In the genomic region with DNA sequence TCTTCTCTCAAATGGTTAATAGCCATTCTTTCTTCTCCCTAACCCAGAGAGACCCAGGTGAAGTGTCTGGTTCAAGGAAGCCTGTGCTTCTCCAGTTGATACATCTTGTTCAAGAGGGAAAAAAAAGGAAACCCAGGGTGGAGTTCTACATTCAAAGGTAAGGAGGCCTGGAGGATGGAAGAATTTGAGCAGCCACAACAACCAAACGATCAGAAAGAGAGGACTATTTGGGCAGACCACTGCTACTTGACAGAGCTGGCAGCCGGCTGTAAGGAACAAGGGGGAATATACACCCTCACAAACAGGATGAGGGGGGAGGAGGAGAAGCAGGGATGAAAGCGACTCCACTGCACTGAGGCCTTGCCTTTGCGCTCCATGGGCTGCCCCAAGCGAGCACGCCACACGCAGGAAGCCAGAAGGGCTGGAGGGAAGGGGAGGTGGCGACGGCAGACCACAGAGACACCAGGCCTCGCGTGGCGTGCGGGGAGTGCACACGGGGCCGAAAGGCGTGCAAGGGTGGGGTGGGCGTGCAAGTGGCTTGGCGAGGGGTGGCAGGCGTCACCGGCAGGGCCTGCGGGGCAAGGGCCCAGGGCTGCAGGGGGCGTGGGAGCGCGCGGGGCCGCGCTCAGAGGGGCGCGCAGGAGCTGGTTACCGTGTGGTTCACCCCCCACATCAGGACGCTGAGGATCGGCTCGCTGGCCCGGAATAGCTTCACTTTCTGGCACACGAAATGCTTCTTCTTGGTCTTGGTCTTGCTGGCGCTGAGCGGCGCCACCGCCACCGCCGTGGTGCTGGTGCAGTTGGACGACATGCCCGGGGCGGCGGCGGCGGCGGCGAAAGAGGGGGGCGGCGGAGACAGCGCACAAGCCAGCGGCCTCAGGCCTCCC, we compare ENCODE assay signal across 8 cellular contexts. TPM values are rescaled to one million over a fixed set of nuclear protein-coding genes. Genes with fewer than 3 reads are reported as not detected.
A peak's percentile ranks its signal among the peaks of the same experiment; 100 is the strongest.
DNase-seq lines count a peak whose midpoint lies in the region; ATAC-seq and TF ChIP-seq lines count a peak whose summit lies in the region.

No MANE protein-coding gene starts in this region.

- H3K9me3 Mint-ChIP-seq in activated CD4-positive, alpha-beta T cell treated with anti-CD3 and anti-CD28 coated beads, Interleukin-2, amount 10 ng/mL, durations not matched to agents 7 days and 5 days = no peaks in the 10 kb centered on the region

- H3K27me3 Mint-ChIP-seq in activated CD4-positive, alpha-beta T cell treated with anti-CD3 and anti-CD28 coated beads, Interleukin-2, amount 10 ng/mL, durations not matched to agents 7 days and 5 days = no peaks in the 10 kb centered on the region

- H3K9me3 ChIP-seq in HAP-1 = no peaks in the 10 kb centered on the region
- no peaks in the 10 kb centered on the region for H3K9me3 ChIP-seq in MM.1S (replicated peaks; ENCODE audit: insufficient read depth, low read length)

- TF ChIP-seq CTCF in GM12874 (IDR thresholded peaks at IDR 0.05; ENCODE audit: insufficient read depth, low read depth, low read length) = 0 out of 2 replicates have a peak, but pooled peaks have one; percentile 14
- TF ChIP-seq CTCF in MM.1S (IDR thresholded peaks at IDR 0.05; ENCODE audit: low read length) = no peak

- peaks cover 49% of the 10 kb centered on the region for H3K36me3 Mint-ChIP-seq in activated CD4-positive, alpha-beta T cell treated with anti-CD3 and anti-CD28 coated beads, Interleukin-2, amount 10 ng/mL, durations not matched to agents 7 days and 5 days (ENCODE audit: low read depth)

- peaks cover 18% of the 10 kb centered on the region for H3F3A ChIP-seq in MM.1S (ENCODE audit: insufficient read depth, low read length)

- H3K36me3 ChIP-seq in HAP-1 (replicated peaks) = peaks cover 30% of the 10 kb centered on the region
- H3K36me3 ChIP-seq in MM.1S (replicated peaks; ENCODE audit: insufficient read depth, low read length) = peaks cover 4% of the 10 kb centered on the region; the same call in 1 of the 2 replicates

- H3K4me2 ChIP-seq in MM.1S (ENCODE audit: low read depth, low read length) = peak overlapping the region; percentile 95

- no peaks in the 10 kb centered on the region for H4K20me1 ChIP-seq in MM.1S (ENCODE audit: insufficient read depth, low read length)

- CTCF ChIA-PET in activated CD4-positive, alpha-beta T cell treated with anti-CD3 and anti-CD28 coated beads, Interleukin-2, amount 10 ng/mL, durations not matched to agents 7 days and 5 days (lab: Charles Lee) = interaction anchor here (0.9 to 1.6 kb wide), 3 partner anchors 8 to 33 kb away, joined by 3 to 4 read pairs (median 3); no protein-coding TSS in a partner anchor

- peak overlapping the region; percentile 87 for H3K4me3 Mint-ChIP-seq in activated CD4-positive, alpha-beta T cell treated with anti-CD3 and anti-CD28 coated beads, Interleukin-2, amount 10 ng/mL, durations not matched to agents 7 days and 5 days

- peak overlapping the region; percentile 59; the same call in 1 of the 2 replicates for H3K27ac ChIP-seq in MM.1S (ENCODE audit: low read length)

- H3K27me3 ChIP-seq in HAP-1 (ENCODE audit: low read depth) = no peaks in the 10 kb centered on the region
- H3K27me3 ChIP-seq in MM.1S (replicated peaks; ENCODE audit: insufficient read depth, low read length) = no peaks in the 10 kb centered on the region

- peak overlapping the region; percentile 85 for H2AFZ ChIP-seq in MM.1S (ENCODE audit: low read length)

- H3K27ac Mint-ChIP-seq in activated CD4-positive, alpha-beta T cell treated with anti-CD3 and anti-CD28 coated beads, Interleukin-2, amount 10 ng/mL, durations not matched to agents 7 days and 5 days = peak overlapping the region; percentile 91

- DNase-seq in HAP-1 (ENCODE audit: low spot score in 2 of 2) = peak in 1 of 2 experiments; percentile 11
- peak; percentile 36 for DNase-seq in MM.1S
- DNase-seq in activated CD4-positive, alpha-beta T cell treated with anti-CD3 and anti-CD28 coated beads, Interleukin-2, amount 10 ng/mL, durations not matched to agents 7 days and 5 days = peak; percentile 69
- DNase-seq in ecto neural progenitor cell (ENCODE audit: low spot score) = peak; percentile 93
- DNase-seq in medulla oblongata (ENCODE audit: extremely low spot score) = peak; percentile 49
- DNase-seq in stimulated activated CD8-positive, alpha-beta memory T cell treated with anti-CD3 and anti-CD28 coated beads, Interleukin-12 subunit alpha, Interleukin-12 subunit beta, amount 100 ng/mL, for 1 hour (ENCODE audit: low read depth) = peak; percentile 23

- no peak for ATAC-seq in GM19324 (IDR thresholded peaks at IDR 0.05; ENCODE audit: low FRiP score, unreplicated experiment)

- H3K4me1 ChIP-seq in HAP-1 = peaks cover 14% of the 10 kb centered on the region
- H3K4me1 ChIP-seq in MM.1S (ENCODE audit: low read length) = peaks cover 20% of the 10 kb centered on the region; the same call in 1 of the 2 replicates

- POLR2A ChIA-PET in activated CD4-positive, alpha-beta T cell treated with anti-CD3 and anti-CD28 coated beads, Interleukin-2, amount 10 ng/mL, durations not matched to agents 7 days and 5 days (lab: Charles Lee) = no interaction called here

- in situ Hi-C loops in HAP-1 (cut with MboI; ENCODE audit: low sequenced_read_pairs) = no loop called here

- H3K4me3 ChIP-seq in HAP-1 = peak overlapping the region; percentile 78
- peak overlapping the region; percentile 89 for H3K4me3 ChIP-seq in MM.1S (ENCODE audit: low read length)

- peaks cover 46% of the 10 kb centered on the region for H3K79me2 ChIP-seq in MM.1S (ENCODE audit: low read length)

- peak overlapping the region; percentile 76 for H3K9ac ChIP-seq in MM.1S (ENCODE audit: low read length)

- H3K4me1 Mint-ChIP-seq in activated CD4-positive, alpha-beta T cell treated with anti-CD3 and anti-CD28 coated beads, Interleukin-2, amount 10 ng/mL, durations not matched to agents 7 days and 5 days = peaks cover 37% of the 10 kb centered on the region

- no peaks in the 10 kb centered on the region for H3K9me2 ChIP-seq in MM.1S (replicated peaks; ENCODE audit: insufficient read depth, low read length)

RNA-seq across cellular contexts. Expression of gene PIP4K2B, which starts 0.5 kb away (rescaled TPM):
- 10 to 100 TPM; 49.4 to 52.6 TPM for total RNA-seq in activated CD4-positive, alpha-beta T cell treated with anti-CD3 and anti-CD28 coated beads, Interleukin-2, amount 10 ng/mL, durations not matched to agents 7 days and 5 days

RNA-seq across cellular contexts. Expression of gene CWC25, which starts 26.3 kb away (rescaled TPM):
- 10 to 100 TPM; 27.2 to 30.5 TPM for total RNA-seq in activated CD4-positive, alpha-beta T cell treated with anti-CD3 and anti-CD28 coated beads, Interleukin-2, amount 10 ng/mL, durations not matched to agents 7 days and 5 days

RNA-seq across cellular contexts. Expression of gene PSMB3, which starts 46.3 kb away (rescaled TPM):
- total RNA-seq in activated CD4-positive, alpha-beta T cell treated with anti-CD3 and anti-CD28 coated beads, Interleukin-2, amount 10 ng/mL, durations not matched to agents 7 days and 5 days = 100 to 1,000 TPM; 262 to 294 TPM

RNA-seq across cellular contexts. Expression of gene PCGF2, which starts 50.7 kb away (rescaled TPM):
- under 1 TPM; 0.22 to 0.23 TPM for total RNA-seq in activated CD4-positive, alpha-beta T cell treated with anti-CD3 and anti-CD28 coated beads, Interleukin-2, amount 10 ng/mL, durations not matched to agents 7 days and 5 days

RNA-seq across cellular contexts. Expression of gene RPL23, which starts 54.7 kb away (rescaled TPM):
- 1,000 to 10,000 TPM; 1,147 to 1,160 TPM for total RNA-seq in activated CD4-positive, alpha-beta T cell treated with anti-CD3 and anti-CD28 coated beads, Interleukin-2, amount 10 ng/mL, durations not matched to agents 7 days and 5 days
